In the genomic region with DNA sequence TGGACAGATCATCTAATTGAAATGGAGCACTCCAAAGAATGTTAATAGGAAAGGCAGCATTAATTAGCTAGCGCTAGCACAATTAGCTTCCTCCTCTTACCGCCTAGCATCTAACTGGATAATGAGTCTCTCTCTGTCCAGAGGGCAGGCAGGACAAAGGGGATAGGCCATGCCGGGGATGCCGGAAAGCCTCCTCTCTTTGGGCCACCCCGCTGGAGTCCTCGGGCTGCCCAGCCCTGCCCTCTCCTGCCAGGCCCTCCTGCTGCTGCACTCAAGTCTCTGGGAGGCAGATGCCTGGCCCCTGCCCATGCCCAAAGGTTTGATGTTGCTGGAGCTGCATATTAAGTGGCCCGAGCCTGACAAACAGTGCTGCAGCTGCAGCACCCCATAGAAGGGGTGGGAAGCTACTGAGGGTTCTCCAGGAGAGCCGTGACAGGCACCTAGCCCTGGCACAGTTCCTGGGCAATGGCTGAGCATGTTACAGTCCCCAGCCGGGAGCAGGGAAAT, we compare ENCODE assay signal across 21 cellular contexts. TPM values are rescaled to one million over a fixed set of nuclear protein-coding genes. Genes with fewer than 3 reads are reported as not detected.
DNase-seq lines count a peak whose midpoint lies in the region; ATAC-seq, FAIRE-seq and TF ChIP-seq lines count a peak whose summit lies in the region.
"Had no signal": no experiment of that assay in that cellular context is flagged by ENCODE, and none has a peak within 500 bp of the region (broad histone marks: within the 10 kb centered on the region; RNA-seq: fewer than 3 reads in every experiment).

No MANE protein-coding gene starts in this region.

- peaks cover 11 to 15% of the 10 kb centered on the region in 2 donors for H3K9me3 Mint-ChIP-seq in stimulated activated naive CD8-positive, alpha-beta T cell treated with anti-CD3 and anti-CD28 coated beads, Interleukin-15, amount 100 ng/mL, for 72 hours

- H3K36me3 ChIP-seq in kidney (ENCODE audit: control insufficient read depth in 1 of 2, insufficient read depth in 2 of 2, low read length in 2 of 2), result no peaks in the 10 kb centered on the region
- H3K36me3 ChIP-seq: SJSA1 had no signal

- H3K4me3 ChIP-seq in kidney (ENCODE audit: low read length in 2 of 2), result no peak overlapping the region
- H3K4me3 ChIP-seq: SJSA1 had no signal

- no peak overlapping the region for H3K27ac Mint-ChIP-seq in stimulated activated naive CD8-positive, alpha-beta T cell treated with anti-CD3 and anti-CD28 coated beads, Interleukin-15, amount 100 ng/mL, for 72 hours
- H3K27ac Mint-ChIP-seq: activated naive CD8-positive, alpha-beta T cell treated with anti-CD3 and anti-CD28 coated beads, Interleukin-2, amount 10 ng/mL, durations not matched to agents 7 days and 5 days; CD4-positive, CD25-positive, alpha-beta regulatory T cell had no signal

- H3K27ac ChIP-seq in kidney (ENCODE audit: low read depth in 2 of 2, low read length in 2 of 2), result no peak overlapping the region
- H3K27ac ChIP-seq: KMS-11, SJSA1, testis had no signal

- H3K4me1 ChIP-seq in kidney (ENCODE audit: control insufficient read depth in 1 of 2, insufficient read depth in 1 of 2, low read depth in 1 of 2, low read length in 2 of 2), result no peaks in the 10 kb centered on the region
- H3K4me1 ChIP-seq: SJSA1, testis had no signal

- H3K9me3 ChIP-seq in kidney (ENCODE audit: control insufficient read depth in 1 of 2, low read length in 2 of 2), result peaks cover under 1 to 6% of the 10 kb centered on the region in 2 donors
- H3K9me3 ChIP-seq: testis had no signal

- H3K4me1 Mint-ChIP-seq in stimulated activated naive CD8-positive, alpha-beta T cell treated with anti-CD3 and anti-CD28 coated beads, Interleukin-15, amount 100 ng/mL, for 72 hours, result no peaks in the 10 kb centered on the region
- H3K4me1 Mint-ChIP-seq: activated naive CD8-positive, alpha-beta T cell treated with anti-CD3 and anti-CD28 coated beads, Interleukin-2, amount 10 ng/mL, durations not matched to agents 7 days and 5 days; CD4-positive, CD25-positive, alpha-beta regulatory T cell had no signal

- intact Hi-C loops in kidney (cut with DNase I), result no loop called here

- ATAC-seq in stimulated activated naive CD8-positive, alpha-beta T cell treated with anti-CD3 and anti-CD28 coated beads, Interleukin-15, amount 100 ng/mL, for 72 hours, result no peak
- ATAC-seq: activated T-cell treated with anti-CD3 and anti-CD28 coated beads, Interleukin-2, amount 50 U/mL, for 4 hours had no signal

- no peak for FAIRE-seq in kidney (lab: Jason Lieb, UNC)
- FAIRE-seq: A204.1, endothelial cell of umbilical vein, keratinocyte had no signal

- H3K27me3 Mint-ChIP-seq in stimulated activated naive CD8-positive, alpha-beta T cell treated with anti-CD3 and anti-CD28 coated beads, Interleukin-15, amount 100 ng/mL, for 72 hours, result peaks cover 33% of the 10 kb centered on the region

- DNase-seq in NCI-H2107 (lab: John Stamatoyannopoulos, UW), result peak; percentile 17
- no peak for DNase-seq in NCI-H2107 treated with DMSO at 0.1 percent for 48 hours (lab: John Stamatoyannopoulos, UW; ENCODE audit: unreplicated experiment)
- peak; percentile 19 for DNase-seq in SHP77 treated with DMSO at 0.1 percent for 48 hours (lab: John Stamatoyannopoulos, UW)
- DNase-seq in kidney, result peak; percentile 51
- DNase-seq in superior temporal gyrus (ENCODE audit: extremely low spot score), result peak; percentile 31
- no peak for DNase-seq in NCI-H82 treated with DMSO at 0.1 percent for 48 hours (lab: John Stamatoyannopoulos, UW; ENCODE audit: unreplicated experiment)
- no peak for DNase-seq in ureter (ENCODE audit: low spot score)
- no peak for DNase-seq in stimulated activated naive CD8-positive, alpha-beta T cell treated with anti-CD3 and anti-CD28 coated beads, Interleukin-15, amount 100 ng/mL, for 72 hours
- DNase-seq: activated naive CD8-positive, alpha-beta T cell treated with anti-CD3 and anti-CD28 coated beads, Interleukin-2, amount 10 ng/mL, durations not matched to agents 7 days and 5 days; activated T-cell treated with anti-CD3 and anti-CD28 coated beads, Interleukin-2, amount 50 U/mL, for 4 hours; CD4-positive, CD25-positive, alpha-beta regulatory T cell; central memory CD4-positive, alpha-beta T cell; foreskin melanocyte; GF-D8; NCI-H187 treated with DMSO at 0.1 percent for 48 hours; testis had no signal

- TF ChIP-seq CTCF in kidney (IDR thresholded peaks at IDR 0.05; ENCODE audit: borderline replicate concordance, extremely low read depth, insufficient read depth), result no peak

- H3K9ac ChIP-seq in kidney (ENCODE audit: low read length in 2 of 2), result no peak overlapping the region
- H3K9ac ChIP-seq: KMS-11 had no signal

- no peak overlapping the region for H3K4me3 Mint-ChIP-seq in stimulated activated naive CD8-positive, alpha-beta T cell treated with anti-CD3 and anti-CD28 coated beads, Interleukin-15, amount 100 ng/mL, for 72 hours
- H3K4me3 Mint-ChIP-seq: activated naive CD8-positive, alpha-beta T cell treated with anti-CD3 and anti-CD28 coated beads, Interleukin-2, amount 10 ng/mL, durations not matched to agents 7 days and 5 days; activated T-cell treated with anti-CD3 and anti-CD28 coated beads, Interleukin-2, amount 50 U/mL, for 4 hours; CD4-positive, CD25-positive, alpha-beta regulatory T cell had no signal

RNA-seq across cellular contexts. Expression of a gene that starts 20.9 kb away (rescaled TPM):
- total RNA-seq in kidney, result 0.19 TPM
- not detected for polyA plus RNA-seq in kidney (ENCODE audit: insufficient read depth, low read depth, low replicate concordance)
- total RNA-seq in ureter, result 0.34 TPM
- total RNA-seq: SJSA1 had no signal
- polyA plus RNA-seq: keratinocyte had no signal

Comparison
In these comparisons a context has a peak if more than half of its experiments do, and no peak if none do; other contexts are left out.
1. DNase-seq: peak in NCI-H2107 (single experiment), SHP77 treated with DMSO at 0.1 percent for 48 hours (single experiment), kidney (single experiment) and superior temporal gyrus (single experiment); none in NCI-H2107 treated with DMSO at 0.1 percent for 48 hours (single experiment), NCI-H82 treated with DMSO at 0.1 percent for 48 hours (single experiment), ureter (single experiment) and stimulated activated naive CD8-positive, alpha-beta T cell treated with anti-CD3 and anti-CD28 coated beads, Interleukin-15, amount 100 ng/mL, for 72 hours (0 of 2).